ENCODE assay signal across 1 cellular context in the genomic region with DNA sequence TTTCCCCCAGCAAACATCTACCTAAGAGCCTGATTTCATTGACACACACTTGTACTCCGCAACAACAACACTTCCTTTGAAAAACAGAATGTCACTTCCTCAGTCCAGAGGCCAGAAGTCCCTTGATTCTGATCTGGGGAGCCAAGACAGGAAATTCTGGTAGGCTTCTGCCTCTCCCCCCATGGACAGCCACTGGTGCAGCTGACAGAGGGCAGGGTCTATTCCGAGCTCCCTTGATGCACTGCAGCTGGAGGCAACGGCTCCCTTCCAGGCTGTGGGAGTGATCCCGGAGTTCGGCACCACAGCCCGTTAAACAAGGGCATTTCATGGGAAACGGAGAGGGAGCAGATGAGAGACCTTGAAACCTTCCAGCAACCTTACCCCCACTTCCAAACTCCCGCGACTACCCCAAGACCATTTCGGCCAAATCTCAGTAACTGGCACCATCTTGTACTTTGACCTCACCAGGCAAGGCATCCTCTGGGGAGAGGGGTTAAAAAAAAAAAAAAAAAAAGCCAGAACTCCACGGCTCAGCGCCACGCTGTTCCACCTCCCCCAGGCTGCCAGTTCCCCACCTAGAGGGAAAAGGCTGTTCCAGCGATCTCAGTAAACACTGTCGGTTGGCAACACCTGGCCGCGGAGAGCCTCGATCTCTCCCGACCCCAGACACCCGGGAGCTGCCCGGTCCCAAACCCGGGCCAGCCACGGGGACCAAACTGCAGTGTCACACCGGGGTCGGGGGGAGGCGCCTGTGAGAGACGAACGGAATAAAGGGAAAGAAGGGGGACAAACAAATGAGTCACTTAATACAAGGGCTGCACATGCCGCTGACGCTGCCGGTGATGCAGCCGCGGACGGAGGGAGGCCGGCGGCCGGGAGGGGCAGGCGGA.
TF ChIP-seq lines count a peak whose summit lies in the region.

No MANE protein-coding gene starts in this region.

TF ChIP-seq in H1, 55 proteins besides CTCF, POLR2A, EP300 and RAD21:
- no peak for TF ChIP-seq EGR1 (IDR thresholded peaks at IDR 0.05; ENCODE audit: borderline replicate concordance, low read depth, low read length)
- no peak for TF ChIP-seq RFX5 (IDR thresholded peaks at IDR 0.05; ENCODE audit: borderline replicate concordance, low read depth, low read length)
- TF ChIP-seq, protein P1, sequence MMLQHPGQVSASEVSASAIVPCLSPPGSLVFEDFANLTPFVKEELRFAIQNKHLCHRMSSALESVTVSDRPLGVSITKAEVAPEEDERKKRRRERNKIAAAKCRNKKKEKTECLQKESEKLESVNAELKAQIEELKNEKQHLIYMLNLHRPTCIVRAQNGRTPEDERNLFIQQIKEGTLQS (IDR thresholded peaks at IDR 0.05; ENCODE audit: insufficient read depth, low read depth, low read length): no peak
- TF ChIP-seq, protein P2, sequence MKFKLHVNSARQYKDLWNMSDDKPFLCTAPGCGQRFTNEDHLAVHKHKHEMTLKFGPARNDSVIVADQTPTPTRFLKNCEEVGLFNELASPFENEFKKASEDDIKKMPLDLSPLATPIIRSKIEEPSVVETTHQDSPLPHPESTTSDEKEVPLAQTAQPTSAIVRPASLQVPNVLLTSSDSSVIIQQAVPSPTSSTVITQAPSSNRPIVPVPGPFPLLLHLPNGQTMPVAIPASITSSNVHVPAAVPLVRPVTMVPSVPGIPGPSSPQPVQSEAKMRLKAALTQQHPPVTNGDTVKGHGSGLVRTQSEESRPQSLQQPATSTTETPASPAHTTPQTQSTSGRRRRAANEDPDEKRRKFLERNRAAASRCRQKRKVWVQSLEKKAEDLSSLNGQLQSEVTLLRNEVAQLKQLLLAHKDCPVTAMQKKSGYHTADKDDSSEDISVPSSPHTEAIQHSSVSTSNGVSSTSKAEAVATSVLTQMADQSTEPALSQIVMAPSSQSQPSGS (IDR thresholded peaks at IDR 0.05; ENCODE audit: low read length): no peak; the same call in 1 of the 2 replicates
- peak; percentile 63 for TF ChIP-seq CREB1 (IDR thresholded peaks at IDR 0.05)
- TF ChIP-seq POLR2AphosphoS5 (IDR thresholded peaks at IDR 0.05; ENCODE audit: low read depth, low read length): peak; percentile 68
- peak; percentile 77; the same call in 1 of the 2 replicates for TF ChIP-seq JUND (IDR thresholded peaks at IDR 0.05; ENCODE audit: low read length)
- peak; percentile 57 for TF ChIP-seq TAF7 (optimal IDR thresholded peaks at IDR 0.05; ENCODE audit: borderline replicate concordance, low read depth, low read length)
- TF ChIP-seq TBP (IDR thresholded peaks at IDR 0.05; ENCODE audit: low read depth, low read length): peak; percentile 49; the same call in 1 of the 2 replicates
- TF ChIP-seq CHD1 (IDR thresholded peaks at IDR 0.05; ENCODE audit: low read depth, low read length): no peak
- TF ChIP-seq NANOG (IDR thresholded peaks at IDR 0.05; ENCODE audit: insufficient read depth, low read depth, low read length, poor library complexity, severe bottlenecking): no peak
- no peak for TF ChIP-seq KDM1A (IDR thresholded peaks at IDR 0.05; ENCODE audit: borderline replicate concordance, low read length)
- TF ChIP-seq ZNF274 (IDR thresholded peaks at IDR 0.05; ENCODE audit: borderline replicate concordance, extremely low read depth, low read length): no peak
- peak; percentile 54 for TF ChIP-seq KDM4A (IDR thresholded peaks at IDR 0.05; ENCODE audit: low read depth, low read length, severe bottlenecking)
- no peak for TF ChIP-seq RXRA (IDR thresholded peaks at IDR 0.05; ENCODE audit: insufficient read depth, low read depth, low read length)
- no peak for TF ChIP-seq RBBP5 (IDR thresholded peaks at IDR 0.05; ENCODE audit: borderline replicate concordance, low read depth, low read length)
- no peak for TF ChIP-seq SRF (IDR thresholded peaks at IDR 0.05; ENCODE audit: low read depth, low read length)
- 0 out of 4 replicates have a peak, but pooled peaks of 1 of the 2 experiments have one; percentile 80 for TF ChIP-seq HDAC2 (IDR thresholded peaks at IDR 0.05; ENCODE audit: borderline replicate concordance in 1 of 2, low read depth in 2 of 2, low read length in 2 of 2)
- TF ChIP-seq JUN (IDR thresholded peaks at IDR 0.05; ENCODE audit: low read depth, low read length): no peak
- no peak for TF ChIP-seq SUZ12 (IDR thresholded peaks at IDR 0.05; ENCODE audit: low read length)
- TF ChIP-seq SIX5 (IDR thresholded peaks at IDR 0.05; ENCODE audit: low read depth, low read length): no peak
- TF ChIP-seq BCL11A (IDR thresholded peaks at IDR 0.05; ENCODE audit: low read depth in 2 of 2, low read length in 2 of 2): no peak
- TF ChIP-seq BACH1 (IDR thresholded peaks at IDR 0.05; ENCODE audit: low read length): 0 out of 2 replicates have a peak, but pooled peaks have one; percentile 34
- TF ChIP-seq NRF1 (IDR thresholded peaks at IDR 0.05; ENCODE audit: low read depth, low read length): no peak
- no peak for TF ChIP-seq CBX8 (IDR thresholded peaks at IDR 0.05; ENCODE audit: borderline replicate concordance, low read depth, low read length)
- 0 out of 2 replicates have a peak, but pooled peaks have one; percentile 9 for TF ChIP-seq PHF8 (conservative IDR thresholded peaks at IDR 0.05; ENCODE audit: low read depth, low read length)
- TF ChIP-seq CEBPB (IDR thresholded peaks at IDR 0.05; ENCODE audit: low read depth, low read length): no peak
- TF ChIP-seq SAP30 (IDR thresholded peaks at IDR 0.05; ENCODE audit: insufficient read depth, insufficient replicate concordance, low read length): peak; percentile 47
- no peak for TF ChIP-seq RNF2 (IDR thresholded peaks at IDR 0.05; ENCODE audit: borderline replicate concordance, low read depth, low read length, missing control alignments, poor library complexity, severe bottlenecking)
- no peak for TF ChIP-seq YY1 (IDR thresholded peaks at IDR 0.05; ENCODE audit: low read depth, low read length)
- no peak for TF ChIP-seq TEAD4 (IDR thresholded peaks at IDR 0.05; ENCODE audit: low read depth, low read length)
- TF ChIP-seq, protein P3, sequence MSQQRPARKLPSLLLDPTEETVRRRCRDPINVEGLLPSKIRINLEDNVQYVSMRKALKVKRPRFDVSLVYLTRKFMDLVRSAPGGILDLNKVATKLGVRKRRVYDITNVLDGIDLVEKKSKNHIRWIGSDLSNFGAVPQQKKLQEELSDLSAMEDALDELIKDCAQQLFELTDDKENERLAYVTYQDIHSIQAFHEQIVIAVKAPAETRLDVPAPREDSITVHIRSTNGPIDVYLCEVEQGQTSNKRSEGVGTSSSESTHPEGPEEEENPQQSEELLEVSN (IDR thresholded peaks at IDR 0.05): peak; percentile 48
- no peak for TF ChIP-seq CTBP2 (IDR thresholded peaks at IDR 0.05; ENCODE audit: borderline replicate concordance, insufficient read depth, insufficient read length, low read length)
- TF ChIP-seq CHD2 (IDR thresholded peaks at IDR 0.05; ENCODE audit: low read length): no peak
- no peak for TF ChIP-seq HDAC6 (IDR thresholded peaks at IDR 0.05; ENCODE audit: low read depth, low read length)
- 0 out of 2 replicates have a peak, but pooled peaks have one; percentile 11 for TF ChIP-seq SP4 (IDR thresholded peaks at IDR 0.05; ENCODE audit: low read length)
- TF ChIP-seq EZH2 (IDR thresholded peaks at IDR 0.05; ENCODE audit: low read depth, low read length, severe bottlenecking): no peak
- TF ChIP-seq GABPA (IDR thresholded peaks at IDR 0.05; ENCODE audit: borderline replicate concordance, insufficient read depth, low read length): no peak
- TF ChIP-seq SIN3A (conservative IDR thresholded peaks at IDR 0.05 in 1 of 2, IDR thresholded peaks at IDR 0.05 in 1 of 2; ENCODE audit: low read depth in 1 of 2, low read length in 2 of 2): no peak
- TF ChIP-seq KDM5A (IDR thresholded peaks at IDR 0.05; ENCODE audit: low read length): no peak
- TF ChIP-seq, protein P4, sequence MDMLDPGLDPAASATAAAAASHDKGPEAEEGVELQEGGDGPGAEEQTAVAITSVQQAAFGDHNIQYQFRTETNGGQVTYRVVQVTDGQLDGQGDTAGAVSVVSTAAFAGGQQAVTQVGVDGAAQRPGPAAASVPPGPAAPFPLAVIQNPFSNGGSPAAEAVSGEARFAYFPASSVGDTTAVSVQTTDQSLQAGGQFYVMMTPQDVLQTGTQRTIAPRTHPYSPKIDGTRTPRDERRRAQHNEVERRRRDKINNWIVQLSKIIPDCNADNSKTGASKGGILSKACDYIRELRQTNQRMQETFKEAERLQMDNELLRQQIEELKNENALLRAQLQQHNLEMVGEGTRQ (IDR thresholded peaks at IDR 0.05; ENCODE audit: low read length): no peak
- TF ChIP-seq CBX5 (IDR thresholded peaks at IDR 0.05; ENCODE audit: low read depth, low read length): no peak
- peak; percentile 50 for TF ChIP-seq ASH2L (IDR thresholded peaks at IDR 0.05; ENCODE audit: low read length)
- TF ChIP-seq TCF12 (IDR thresholded peaks at IDR 0.05; ENCODE audit: low read depth, low read length): no peak
- TF ChIP-seq, protein P5, sequence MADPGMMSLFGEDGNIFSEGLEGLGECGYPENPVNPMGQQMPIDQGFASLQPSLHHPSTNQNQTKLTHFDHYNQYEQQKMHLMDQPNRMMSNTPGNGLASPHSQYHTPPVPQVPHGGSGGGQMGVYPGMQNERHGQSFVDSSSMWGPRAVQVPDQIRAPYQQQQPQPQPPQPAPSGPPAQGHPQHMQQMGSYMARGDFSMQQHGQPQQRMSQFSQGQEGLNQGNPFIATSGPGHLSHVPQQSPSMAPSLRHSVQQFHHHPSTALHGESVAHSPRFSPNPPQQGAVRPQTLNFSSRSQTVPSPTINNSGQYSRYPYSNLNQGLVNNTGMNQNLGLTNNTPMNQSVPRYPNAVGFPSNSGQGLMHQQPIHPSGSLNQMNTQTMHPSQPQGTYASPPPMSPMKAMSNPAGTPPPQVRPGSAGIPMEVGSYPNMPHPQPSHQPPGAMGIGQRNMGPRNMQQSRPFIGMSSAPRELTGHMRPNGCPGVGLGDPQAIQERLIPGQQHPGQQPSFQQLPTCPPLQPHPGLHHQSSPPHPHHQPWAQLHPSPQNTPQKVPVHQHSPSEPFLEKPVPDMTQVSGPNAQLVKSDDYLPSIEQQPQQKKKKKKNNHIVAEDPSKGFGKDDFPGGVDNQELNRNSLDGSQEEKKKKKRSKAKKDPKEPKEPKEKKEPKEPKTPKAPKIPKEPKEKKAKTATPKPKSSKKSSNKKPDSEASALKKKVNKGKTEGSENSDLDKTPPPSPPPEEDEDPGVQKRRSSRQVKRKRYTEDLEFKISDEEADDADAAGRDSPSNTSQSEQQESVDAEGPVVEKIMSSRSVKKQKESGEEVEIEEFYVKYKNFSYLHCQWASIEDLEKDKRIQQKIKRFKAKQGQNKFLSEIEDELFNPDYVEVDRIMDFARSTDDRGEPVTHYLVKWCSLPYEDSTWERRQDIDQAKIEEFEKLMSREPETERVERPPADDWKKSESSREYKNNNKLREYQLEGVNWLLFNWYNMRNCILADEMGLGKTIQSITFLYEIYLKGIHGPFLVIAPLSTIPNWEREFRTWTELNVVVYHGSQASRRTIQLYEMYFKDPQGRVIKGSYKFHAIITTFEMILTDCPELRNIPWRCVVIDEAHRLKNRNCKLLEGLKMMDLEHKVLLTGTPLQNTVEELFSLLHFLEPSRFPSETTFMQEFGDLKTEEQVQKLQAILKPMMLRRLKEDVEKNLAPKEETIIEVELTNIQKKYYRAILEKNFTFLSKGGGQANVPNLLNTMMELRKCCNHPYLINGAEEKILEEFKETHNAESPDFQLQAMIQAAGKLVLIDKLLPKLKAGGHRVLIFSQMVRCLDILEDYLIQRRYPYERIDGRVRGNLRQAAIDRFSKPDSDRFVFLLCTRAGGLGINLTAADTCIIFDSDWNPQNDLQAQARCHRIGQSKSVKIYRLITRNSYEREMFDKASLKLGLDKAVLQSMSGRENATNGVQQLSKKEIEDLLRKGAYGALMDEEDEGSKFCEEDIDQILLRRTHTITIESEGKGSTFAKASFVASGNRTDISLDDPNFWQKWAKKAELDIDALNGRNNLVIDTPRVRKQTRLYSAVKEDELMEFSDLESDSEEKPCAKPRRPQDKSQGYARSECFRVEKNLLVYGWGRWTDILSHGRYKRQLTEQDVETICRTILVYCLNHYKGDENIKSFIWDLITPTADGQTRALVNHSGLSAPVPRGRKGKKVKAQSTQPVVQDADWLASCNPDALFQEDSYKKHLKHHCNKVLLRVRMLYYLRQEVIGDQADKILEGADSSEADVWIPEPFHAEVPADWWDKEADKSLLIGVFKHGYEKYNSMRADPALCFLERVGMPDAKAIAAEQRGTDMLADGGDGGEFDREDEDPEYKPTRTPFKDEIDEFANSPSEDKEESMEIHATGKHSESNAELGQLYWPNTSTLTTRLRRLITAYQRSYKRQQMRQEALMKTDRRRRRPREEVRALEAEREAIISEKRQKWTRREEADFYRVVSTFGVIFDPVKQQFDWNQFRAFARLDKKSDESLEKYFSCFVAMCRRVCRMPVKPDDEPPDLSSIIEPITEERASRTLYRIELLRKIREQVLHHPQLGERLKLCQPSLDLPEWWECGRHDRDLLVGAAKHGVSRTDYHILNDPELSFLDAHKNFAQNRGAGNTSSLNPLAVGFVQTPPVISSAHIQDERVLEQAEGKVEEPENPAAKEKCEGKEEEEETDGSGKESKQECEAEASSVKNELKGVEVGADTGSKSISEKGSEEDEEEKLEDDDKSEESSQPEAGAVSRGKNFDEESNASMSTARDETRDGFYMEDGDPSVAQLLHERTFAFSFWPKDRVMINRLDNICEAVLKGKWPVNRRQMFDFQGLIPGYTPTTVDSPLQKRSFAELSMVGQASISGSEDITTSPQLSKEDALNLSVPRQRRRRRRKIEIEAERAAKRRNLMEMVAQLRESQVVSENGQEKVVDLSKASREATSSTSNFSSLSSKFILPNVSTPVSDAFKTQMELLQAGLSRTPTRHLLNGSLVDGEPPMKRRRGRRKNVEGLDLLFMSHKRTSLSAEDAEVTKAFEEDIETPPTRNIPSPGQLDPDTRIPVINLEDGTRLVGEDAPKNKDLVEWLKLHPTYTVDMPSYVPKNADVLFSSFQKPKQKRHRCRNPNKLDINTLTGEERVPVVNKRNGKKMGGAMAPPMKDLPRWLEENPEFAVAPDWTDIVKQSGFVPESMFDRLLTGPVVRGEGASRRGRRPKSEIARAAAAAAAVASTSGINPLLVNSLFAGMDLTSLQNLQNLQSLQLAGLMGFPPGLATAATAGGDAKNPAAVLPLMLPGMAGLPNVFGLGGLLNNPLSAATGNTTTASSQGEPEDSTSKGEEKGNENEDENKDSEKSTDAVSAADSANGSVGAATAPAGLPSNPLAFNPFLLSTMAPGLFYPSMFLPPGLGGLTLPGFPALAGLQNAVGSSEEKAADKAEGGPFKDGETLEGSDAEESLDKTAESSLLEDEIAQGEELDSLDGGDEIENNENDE (IDR thresholded peaks at IDR 0.05; ENCODE audit: insufficient replicate concordance, low read length): no peak
- no peak for TF ChIP-seq FOSL1 (IDR thresholded peaks at IDR 0.05; ENCODE audit: insufficient read depth, low read depth, low read length)
- TF ChIP-seq SP2 (IDR thresholded peaks at IDR 0.05; ENCODE audit: low read length): no peak
- no peak for TF ChIP-seq GTF2F1 (IDR thresholded peaks at IDR 0.05; ENCODE audit: borderline replicate concordance, low read depth, low read length)
- no peak for TF ChIP-seq MAFK (IDR thresholded peaks at IDR 0.05; ENCODE audit: low read depth, low read length)
- TF ChIP-seq TAF1 (IDR thresholded peaks at IDR 0.05; ENCODE audit: low read depth, low read length): peak; percentile 58; the same call in 1 of the 2 replicates
- no peak for TF ChIP-seq SP1 (IDR thresholded peaks at IDR 0.05; ENCODE audit: low read depth, low read length)
- no peak for TF ChIP-seq BRCA1 (IDR thresholded peaks at IDR 0.05; ENCODE audit: low read depth, low read length)
- TF ChIP-seq POU5F1 (IDR thresholded peaks at IDR 0.05; ENCODE audit: low read depth, low read length): no peak
- TF ChIP-seq, protein P6, sequence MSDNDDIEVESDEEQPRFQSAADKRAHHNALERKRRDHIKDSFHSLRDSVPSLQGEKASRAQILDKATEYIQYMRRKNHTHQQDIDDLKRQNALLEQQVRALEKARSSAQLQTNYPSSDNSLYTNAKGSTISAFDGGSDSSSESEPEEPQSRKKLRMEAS (IDR thresholded peaks at IDR 0.05): no peak
- TF ChIP-seq SIRT6 (IDR thresholded peaks at IDR 0.05; ENCODE audit: low read length): no peak
